Comparison of ENCODE assay signal across 23 cellular contexts in genomic region chr3:25520926-25521559, GRCh38.
DNase-seq lines count a peak whose midpoint lies in the region; ATAC-seq and TF ChIP-seq lines count a peak whose summit lies in the region.
"Had no signal": no experiment of that assay in that cellular context is flagged by ENCODE, and none has a peak within 500 bp of the region (broad histone marks: within the 10 kb centered on the region; RNA-seq: fewer than 3 reads in every experiment).

No MANE protein-coding gene starts in this region.

- no peaks in the 10 kb centered on the region for H3K9me3 ChIP-seq in left ventricle myocardium inferior (replicated peaks)
- H3K9me3 ChIP-seq in right atrium auricular region, result no peaks in the 10 kb centered on the region
- H3K9me3 ChIP-seq: BE2C, SJSA1 had no signal

- POLR2A ChIA-PET in WTC11 (lab: Charles Lee), result no interaction called here

- H3K27me3 ChIP-seq in left ventricle myocardium inferior (ENCODE audit: low read depth) (no peaks in the 10 kb centered on the region), right atrium auricular region (no peaks in the 10 kb centered on the region), foreskin keratinocyte (no peaks in the 10 kb centered on the region)
- H3K27me3 ChIP-seq: BE2C, SJSA1 had no signal

- DNase-seq in left ventricle myocardium inferior, result no peak
- no peak for DNase-seq in right atrium auricular region (ENCODE audit: low spot score)
- DNase-seq in WTC11 (ENCODE audit: low spot score), result no peak
- no peak for DNase-seq in epithelial cell of proximal tubule (ENCODE audit: low read depth)
- DNase-seq in stimulated activated CD4-positive, alpha-beta T cell treated with anti-CD3 and anti-CD28 coated beads, Interleukin-15, amount 100 ng/mL, for 24 hours, result no peak
- no peak for DNase-seq in foreskin keratinocyte
- DNase-seq: BE2C; Calu3; DMS153; DND-41; IMR-90; KG1; MM.1S; NCI-H2029; NCI-H2171; NCI-H226; NCI-H510A; NK-92 treated with Interleukin-12 subunit alpha and Interleukin-12 subunit beta, amount 100 ng/mL, for 24 hours; PC-3; T-helper 1 cell had no signal

- CTCF ChIA-PET in WTC11 (lab: Charles Lee), result interaction anchor here (1.0 kb wide), 1 partner anchor 12 kb away, joined by 3 read pairs; no protein-coding TSS in a partner anchor

- no peak overlapping the region for H3K4me3 Mint-ChIP-seq in WTC11
- H3K4me3 Mint-ChIP-seq: CD14-positive monocyte had no signal

- no peaks in the 10 kb centered on the region for H3K4me1 Mint-ChIP-seq in WTC11
- H3K4me1 Mint-ChIP-seq: CD14-positive monocyte had no signal

- H3K36me3 ChIP-seq in left ventricle myocardium inferior (no peaks in the 10 kb centered on the region), right atrium auricular region (no peaks in the 10 kb centered on the region)
- H3K36me3 ChIP-seq: BE2C, SJSA1 had no signal

- TF ChIP-seq CTCF in left ventricle myocardium inferior (IDR thresholded peaks at IDR 0.05; ENCODE audit: borderline replicate concordance), result no peak
- TF ChIP-seq CTCF in right atrium auricular region (IDR thresholded peaks at IDR 0.05), result no peak
- TF ChIP-seq CTCF in WTC11 (IDR thresholded peaks at IDR 0.05), result no peak
- TF ChIP-seq CTCF in epithelial cell of proximal tubule (conservative IDR thresholded peaks at IDR 0.05; ENCODE audit: low read depth, low read length), result peak; percentile 15
- TF ChIP-seq CTCF in foreskin keratinocyte (conservative IDR thresholded peaks at IDR 0.05), result no peak

- H3K27ac ChIP-seq in left ventricle myocardium inferior (replicated peaks) (peak overlapping the region; percentile 15), right atrium auricular region (peak overlapping the region in 1 of 2 donors; percentile 30), foreskin keratinocyte (no peak overlapping the region)
- H3K27ac ChIP-seq: SJSA1 had no signal

- H3K9me3 Mint-ChIP-seq in WTC11, result no peaks in the 10 kb centered on the region

- intact Hi-C loops in left ventricle myocardium inferior (cut with micrococcal nuclease), result no loop called here

- H3K4me1 ChIP-seq in left ventricle myocardium inferior, result peaks cover 74% of the 10 kb centered on the region
- H3K4me1 ChIP-seq in right atrium auricular region, result peaks cover 0 to 48% of the 10 kb centered on the region in 2 donors
- no peaks in the 10 kb centered on the region for H3K4me1 ChIP-seq in foreskin keratinocyte
- H3K4me1 ChIP-seq: BE2C had no signal

- no peaks in the 10 kb centered on the region for H3K36me3 Mint-ChIP-seq in WTC11
- H3K36me3 Mint-ChIP-seq: CD14-positive monocyte had no signal

- no peaks in the 10 kb centered on the region for H3K27me3 Mint-ChIP-seq in WTC11 (ENCODE audit: low read depth)

- no peak overlapping the region for H3K4me3 ChIP-seq in left ventricle myocardium inferior
- no peak overlapping the region for H3K4me3 ChIP-seq in right atrium auricular region
- H3K4me3 ChIP-seq in epithelial cell of proximal tubule (ENCODE audit: low read depth, low read length), result no peak overlapping the region
- H3K4me3 ChIP-seq: SJSA1 had no signal

- ATAC-seq in WTC11, result 0 out of 2 replicates have a peak, but pooled peaks have one; percentile 28
- no peak for ATAC-seq in HG03460 (IDR thresholded peaks at IDR 0.05; ENCODE audit: unreplicated experiment)
- ATAC-seq in foreskin keratinocyte, result no peak
- ATAC-seq: PC-3 had no signal

- no peak overlapping the region for H3K27ac Mint-ChIP-seq in WTC11
- H3K27ac Mint-ChIP-seq: CD14-positive monocyte had no signal

TF ChIP-seq in WTC11, 78 proteins besides CTCF, POLR2A, EP300 and RAD21:
- TF ChIP-seq ZNF138 (CRISPR knock-in tag; conservative IDR thresholded peaks at IDR 0.05) (no peak), ETV6 (CRISPR knock-in tag; IDR thresholded peaks at IDR 0.05) (no peak), ARID4B (CRISPR knock-in tag; IDR thresholded peaks at IDR 0.05; ENCODE audit: borderline replicate concordance) (no peak), ZNF416 (CRISPR knock-in tag; IDR thresholded peaks at IDR 0.05) (no peak), CBFB (CRISPR knock-in tag; IDR thresholded peaks at IDR 0.05; ENCODE audit: low read depth) (no peak), NR3C1 (CRISPR knock-in tag; conservative IDR thresholded peaks at IDR 0.05; ENCODE audit: low read depth) (no peak), FOXP1 (CRISPR knock-in tag; IDR thresholded peaks at IDR 0.05; ENCODE audit: borderline replicate concordance) (no peak), SOX15 (CRISPR knock-in tag; IDR thresholded peaks at IDR 0.05) (no peak), TP53 (CRISPR knock-in tag; IDR thresholded peaks at IDR 0.05) (no peak), NFE2L1 (CRISPR knock-in tag; IDR thresholded peaks at IDR 0.05) (no peak)
- TF ChIP-seq, protein P1, sequence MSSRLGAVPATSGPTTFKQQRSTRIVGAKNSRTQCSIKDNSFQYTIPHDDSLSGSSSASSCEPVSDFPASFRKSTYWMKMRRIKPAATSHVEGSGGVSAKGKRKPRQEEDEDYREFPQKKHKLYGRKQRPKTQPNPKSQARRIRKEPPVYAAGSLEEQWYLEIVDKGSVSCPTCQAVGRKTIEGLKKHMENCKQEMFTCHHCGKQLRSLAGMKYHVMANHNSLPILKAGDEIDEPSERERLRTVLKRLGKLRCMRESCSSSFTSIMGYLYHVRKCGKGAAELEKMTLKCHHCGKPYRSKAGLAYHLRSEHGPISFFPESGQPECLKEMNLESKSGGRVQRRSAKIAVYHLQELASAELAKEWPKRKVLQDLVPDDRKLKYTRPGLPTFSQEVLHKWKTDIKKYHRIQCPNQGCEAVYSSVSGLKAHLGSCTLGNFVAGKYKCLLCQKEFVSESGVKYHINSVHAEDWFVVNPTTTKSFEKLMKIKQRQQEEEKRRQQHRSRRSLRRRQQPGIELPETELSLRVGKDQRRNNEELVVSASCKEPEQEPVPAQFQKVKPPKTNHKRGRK (CRISPR knock-in tag; IDR thresholded peaks at IDR 0.05; ENCODE audit: borderline replicate concordance), result no peak
